ENCODE assay signal across 1 cellular context in genomic region chr20:22579711-22580697, GRCh38.
TF ChIP-seq lines count a peak whose summit lies in the region.

No MANE protein-coding gene starts in this region.

TF ChIP-seq in neural cell, 6 proteins besides CTCF, POLR2A, EP300 and RAD21:
- no peak for TF ChIP-seq REST (IDR thresholded peaks at IDR 0.05; ENCODE audit: borderline replicate concordance)
- TF ChIP-seq POLR2AphosphoS5 (IDR thresholded peaks at IDR 0.05): peak; percentile 17
